In genomic region chr7:81715984-81716588, GRCh38 we compare ENCODE assay signal across 8 cellular contexts. TPM values are rescaled to one million over a fixed set of nuclear protein-coding genes. Genes with fewer than 3 reads are reported as not detected.
DNase-seq lines count a peak whose midpoint lies in the region; ATAC-seq and TF ChIP-seq lines count a peak whose summit lies in the region.

No MANE protein-coding gene starts in this region.

- H3K9me3 Mint-ChIP-seq in stimulated activated naive B cell treated with anti-CD40 and anti-IgM and Interleukin-4, amounts not matched to agents 10 μg/mL and 1 μg/mL and 100 μg/mL, for 72 hours: no peaks in the 10 kb centered on the region

- TF ChIP-seq CTCF in GM10266 (IDR thresholded peaks at IDR 0.05; ENCODE audit: control insufficient read depth, insufficient read depth, low read depth, missing control alignments): peak; percentile 34

- no peak overlapping the region for H3K27ac Mint-ChIP-seq in stimulated activated naive B cell treated with anti-CD40 and anti-IgM and Interleukin-4, amounts not matched to agents 10 μg/mL and 1 μg/mL and 100 μg/mL, for 72 hours

- ATAC-seq in HG03378 (IDR thresholded peaks at IDR 0.05; ENCODE audit: unreplicated experiment): no peak
- ATAC-seq in stimulated activated naive B cell treated with anti-CD40 and anti-IgM and Interleukin-4, amounts not matched to agents 10 μg/mL and 1 μg/mL and 100 μg/mL, for 72 hours (replicated peaks): no peak

- H3K36me3 Mint-ChIP-seq in stimulated activated naive B cell treated with anti-CD40 and anti-IgM and Interleukin-4, amounts not matched to agents 10 μg/mL and 1 μg/mL and 100 μg/mL, for 72 hours: no peaks in the 10 kb centered on the region

- no peak overlapping the region for H3K4me3 Mint-ChIP-seq in stimulated activated naive B cell treated with anti-CD40 and anti-IgM and Interleukin-4, amounts not matched to agents 10 μg/mL and 1 μg/mL and 100 μg/mL, for 72 hours

- DNase-seq in GM10266 (ENCODE audit: extremely low spot score): no peak
- DNase-seq in NAMALWA (ENCODE audit: low spot score): peak; percentile 82
- DNase-seq in amniotic epithelial cell (ENCODE audit: low read depth): peak; percentile 38
- peak; percentile 77 for DNase-seq in myocyte (ENCODE audit: low read depth)
- DNase-seq in inferior parietal cortex (ENCODE audit: extremely low spot score): no peak
- no peak for DNase-seq in SKM-1 (lab: John Stamatoyannopoulos, UW; ENCODE audit: unreplicated experiment)
- DNase-seq in stimulated activated naive B cell treated with anti-CD40 and anti-IgM and Interleukin-4, amounts not matched to agents 10 μg/mL and 1 μg/mL and 100 μg/mL, for 72 hours: no peak

- no peaks in the 10 kb centered on the region for H3K27me3 Mint-ChIP-seq in stimulated activated naive B cell treated with anti-CD40 and anti-IgM and Interleukin-4, amounts not matched to agents 10 μg/mL and 1 μg/mL and 100 μg/mL, for 72 hours

- H3K4me1 Mint-ChIP-seq in stimulated activated naive B cell treated with anti-CD40 and anti-IgM and Interleukin-4, amounts not matched to agents 10 μg/mL and 1 μg/mL and 100 μg/mL, for 72 hours: no peaks in the 10 kb centered on the region

RNA-seq across cellular contexts. Expression of gene HGF, which starts 53.8 kb away (rescaled TPM):
- 5.3 and 5.6 TPM in 2 replicates for total RNA-seq in myocyte
- polyA plus RNA-seq in myocyte (2012): 0.23 TPM

Comparison
In these comparisons a context has a peak if more than half of its experiments do, and no peak if none do; other contexts are left out.
1. DNase-seq: peak in NAMALWA (single experiment), amniotic epithelial cell (single experiment) and myocyte (single experiment); none in GM10266 (single experiment), inferior parietal cortex (single experiment), SKM-1 (single experiment) and stimulated activated naive B cell treated with anti-CD40 and anti-IgM and Interleukin-4, amounts not matched to agents 10 μg/mL and 1 μg/mL and 100 μg/mL, for 72 hours (single experiment).